In genomic region chr15:62942411-62942810, GRCh38 we compare ENCODE assay signal across 17 cellular contexts.
"Had no signal": no experiment of that assay in that cellular context is flagged by ENCODE, and none has a peak within 500 bp of the region (broad histone marks: within the 10 kb centered on the region; RNA-seq: fewer than 3 reads in every experiment).

No MANE protein-coding gene starts in this region.

- H3K4me3 ChIP-seq: body of pancreas, colonic mucosa, SK-N-MC, upper lobe of right lung had no signal

- H3K4me1 Mint-ChIP-seq: activated B cell treated with CpG ODN at 0.5 μM for 24 hours; activated naive CD8-positive, alpha-beta T cell treated with anti-CD3 and anti-CD28 coated beads for 36 hours; activated T-helper 17 cell treated with anti-CD3 and anti-CD28 coated beads, Interleukin-2, amount 50 U/mL, for 72 hours; natural killer cell; stimulated activated naive CD8-positive, alpha-beta T cell treated with anti-CD3 and anti-CD28 coated beads, Interleukin-15, amount 100 ng/mL, for 72 hours; T-cell had no signal

- H3K36me3 ChIP-seq: colonic mucosa, upper lobe of right lung had no signal

- H3K9me3 Mint-ChIP-seq: activated B cell treated with CpG ODN at 0.5 μM for 24 hours; activated CD4-positive, alpha-beta memory T cell treated with anti-CD3 and anti-CD28 coated beads for 36 hours; activated naive CD8-positive, alpha-beta T cell treated with anti-CD3 and anti-CD28 coated beads for 36 hours; activated T-helper 17 cell treated with anti-CD3 and anti-CD28 coated beads, Interleukin-2, amount 50 U/mL, for 72 hours; natural killer cell; stimulated activated naive CD8-positive, alpha-beta T cell treated with anti-CD3 and anti-CD28 coated beads, Interleukin-15, amount 100 ng/mL, for 72 hours; T-cell had no signal

- H3K4me1 ChIP-seq: colonic mucosa had no signal

- H3K36me3 Mint-ChIP-seq: activated CD4-positive, alpha-beta memory T cell treated with anti-CD3 and anti-CD28 coated beads for 36 hours; activated naive CD8-positive, alpha-beta T cell treated with anti-CD3 and anti-CD28 coated beads for 36 hours; natural killer cell; T-cell had no signal

- ATAC-seq: activated T-helper 17 cell treated with anti-CD3 and anti-CD28 coated beads, Interleukin-2, amount 50 U/mL, for 72 hours; body of pancreas; natural killer cell; stimulated activated naive CD8-positive, alpha-beta T cell treated with anti-CD3 and anti-CD28 coated beads, Interleukin-15, amount 100 ng/mL, for 72 hours; T-cell; upper lobe of right lung had no signal

- H3K27ac Mint-ChIP-seq: activated B cell treated with CpG ODN at 0.5 μM for 24 hours; activated CD4-positive, alpha-beta memory T cell treated with anti-CD3 and anti-CD28 coated beads for 36 hours; activated naive CD8-positive, alpha-beta T cell treated with anti-CD3 and anti-CD28 coated beads for 36 hours; activated T-helper 17 cell treated with anti-CD3 and anti-CD28 coated beads, Interleukin-2, amount 50 U/mL, for 72 hours; natural killer cell; T-cell had no signal

- H3K9me3 ChIP-seq: body of pancreas, colonic mucosa, upper lobe of right lung had no signal

- H3K27me3 ChIP-seq: body of pancreas, colonic mucosa, upper lobe of right lung had no signal

- H3K4me3 Mint-ChIP-seq: activated B cell treated with CpG ODN at 0.5 μM for 24 hours; activated CD4-positive, alpha-beta memory T cell treated with anti-CD3 and anti-CD28 coated beads for 36 hours; activated naive CD8-positive, alpha-beta T cell treated with anti-CD3 and anti-CD28 coated beads for 36 hours; activated T-helper 17 cell treated with anti-CD3 and anti-CD28 coated beads, Interleukin-2, amount 50 U/mL, for 72 hours; natural killer cell; stimulated activated naive CD8-positive, alpha-beta T cell treated with anti-CD3 and anti-CD28 coated beads, Interleukin-15, amount 100 ng/mL, for 72 hours; T-cell had no signal

- DNase-seq: activated B cell treated with CpG ODN at 0.5 μM for 24 hours; activated CD4-positive, alpha-beta memory T cell treated with anti-CD3 and anti-CD28 coated beads for 36 hours; activated CD4-positive, alpha-beta T cell treated with anti-CD3 and anti-CD28 coated beads for 4 hours; activated naive CD4-positive, alpha-beta T cell; activated naive CD8-positive, alpha-beta T cell treated with anti-CD3 and anti-CD28 coated beads for 36 hours; amniotic stem cell; body of pancreas; kidney; natural killer cell; posterior cingulate gyrus; retina; stimulated activated naive CD8-positive, alpha-beta T cell treated with anti-CD3 and anti-CD28 coated beads, Interleukin-15, amount 100 ng/mL, for 72 hours; T-cell; upper lobe of right lung had no signal

- H3K27ac ChIP-seq: body of pancreas, colonic mucosa, SK-N-MC, upper lobe of right lung had no signal
